ENCODE assay signal across 10 cellular contexts in the genomic region with DNA sequence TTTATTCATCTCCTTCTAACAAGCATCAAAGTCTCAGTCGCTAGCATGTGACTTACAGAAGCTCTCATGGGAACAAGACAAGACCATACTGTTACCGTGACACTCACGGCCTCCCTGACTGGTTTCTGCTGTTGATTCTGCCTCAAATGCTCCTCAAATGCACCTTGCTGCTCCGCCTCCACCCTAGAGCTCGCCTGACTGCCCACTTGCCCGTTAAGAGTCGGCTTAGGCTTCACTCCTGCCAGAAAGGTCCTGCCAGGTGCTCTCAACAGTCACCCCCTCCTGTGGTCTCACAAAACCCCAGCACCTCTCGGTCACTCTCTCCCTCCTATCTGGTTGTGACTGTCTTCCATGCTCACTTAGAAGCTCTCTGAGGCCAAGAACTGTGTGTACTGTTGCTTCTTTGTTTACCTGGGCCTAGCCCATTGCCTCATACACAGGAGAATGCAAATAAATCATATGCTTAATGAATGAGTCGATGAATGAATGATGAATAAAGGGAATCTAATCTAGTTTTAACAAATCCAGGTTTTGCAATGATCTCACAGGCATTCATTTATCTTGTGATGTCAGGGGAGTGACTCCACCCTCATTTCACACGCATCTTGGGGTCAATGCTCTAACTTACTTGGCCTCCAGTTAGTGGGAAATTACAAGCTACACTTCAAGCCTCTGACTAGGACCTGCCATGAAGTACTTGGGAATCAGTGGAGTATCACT. TPM values are rescaled to one million over a fixed set of nuclear protein-coding genes. Genes with fewer than 3 reads are reported as not detected.
DNase-seq lines count a peak whose midpoint lies in the region; ATAC-seq, FAIRE-seq and TF ChIP-seq lines count a peak whose summit lies in the region.
"Had no signal": no experiment of that assay in that cellular context is flagged by ENCODE, and none has a peak within 500 bp of the region (broad histone marks: within the 10 kb centered on the region; RNA-seq: fewer than 3 reads in every experiment).

No MANE protein-coding gene starts in this region.

- H3K4me1 ChIP-seq in ACC112 (ENCODE audit: control insufficient read depth, insufficient read depth, low read length, unreplicated experiment) = peaks cover 9% of the 10 kb centered on the region
- peaks cover 0 to 6% (median 3%) of the 10 kb centered on the region in 4 experiments; a peak in 3 of 7 replicates for H3K4me1 ChIP-seq in H1 (replicated peaks in 1 of 4; ENCODE audit: control insufficient read depth in 3 of 4, insufficient read depth in 4 of 4, low read length in 3 of 4)

- H3K79me2 ChIP-seq in ACC112 (ENCODE audit: control insufficient read depth, insufficient read depth, low read length, unreplicated experiment) (peaks cover 71% of the 10 kb centered on the region), H1 (ENCODE audit: control insufficient read depth in 1 of 2, insufficient read depth in 2 of 2, low read length in 2 of 2) (no peaks in the 10 kb centered on the region)

- 0 out of 2 replicates have a peak overlapping the region, but pooled peaks have one; percentile 13 for H2BK12ac ChIP-seq in H1 (ENCODE audit: low read depth, low read length)

- H3K27me3 ChIP-seq in ACC112 (ENCODE audit: insufficient read depth, low read length) (no peaks in the 10 kb centered on the region), H1 (replicated peaks in 1 of 4; ENCODE audit: control insufficient read depth in 3 of 4, extremely low read depth in 1 of 4, insufficient read depth in 3 of 4, low read length in 3 of 4) (no peaks in the 10 kb centered on the region)

- H2BK20ac ChIP-seq in H1 (ENCODE audit: low read length) = no peak overlapping the region

- no peak for TF ChIP-seq RAD21 in H1 (IDR thresholded peaks at IDR 0.05 in 1 of 2, conservative IDR thresholded peaks at IDR 0.05 in 1 of 2; ENCODE audit: low read depth in 2 of 2, low read length in 2 of 2)

- TF ChIP-seq POLR2A in H1 (IDR thresholded peaks at IDR 0.05; ENCODE audit: control extremely low read depth in 1 of 2, low read depth in 2 of 2, low read length in 2 of 2) = no peak

- no peak overlapping the region for H3K14ac ChIP-seq in H1 (ENCODE audit: insufficient read length)

- no peak for ATAC-seq in natural killer cell

- peaks cover 0 to 2% of the 10 kb centered on the region in 2 experiments for H4K20me1 ChIP-seq in H1 (replicated peaks in 1 of 2; ENCODE audit: control insufficient read depth in 1 of 2, insufficient read depth in 2 of 2, low read length in 2 of 2)

- DNase-seq in M059J (ENCODE audit: low read depth) (peak; percentile 18), H1 (ENCODE audit: low read depth in 1 of 2, low spot score in 2 of 2) (no peak), natural killer cell (no peak), posterior cingulate gyrus (no peak), DMS 273 (lab: John Stamatoyannopoulos, UW; ENCODE audit: unreplicated experiment) (no peak), superior temporal gyrus (ENCODE audit: extremely low spot score) (no peak)
- no peak for DNase-seq in stimulated activated CD4-positive, alpha-beta T cell treated with anti-CD3 and anti-CD28 coated beads, Interleukin-4, amount 100 ng/mL, for 1 hour

- H3K4me3 ChIP-seq in ACC112 (ENCODE audit: low read depth, low read length) (no peak overlapping the region), H1 (ENCODE audit: extremely low read depth in 1 of 4, insufficient read depth in 2 of 4, low read depth in 3 of 4, low read length in 4 of 4) (no peak overlapping the region)

- H3K9ac ChIP-seq in H1 (replicated peaks in 1 of 4; ENCODE audit: extremely low read depth in 1 of 4, low read depth in 3 of 4, low read length in 3 of 4) = no peak overlapping the region

- FAIRE-seq in H1 (lab: Jason Lieb, UNC) = no peak
- FAIRE-seq: islet of Langerhans had no signal

- peaks cover 51% of the 10 kb centered on the region for H3K36me3 ChIP-seq in ACC112 (ENCODE audit: insufficient read depth, low read length)
- H3K36me3 ChIP-seq in H1 (ENCODE audit: control insufficient read depth in 2 of 4, insufficient read depth in 4 of 4, low read length in 3 of 4) = peaks cover 0 to 5% (median 3%) of the 10 kb centered on the region in 4 experiments; a peak in 3 of 8 replicates

- no peak overlapping the region for H2BK15ac ChIP-seq in H1 (ENCODE audit: low read length)

- no peak overlapping the region for H3K23ac ChIP-seq in H1 (ENCODE audit: insufficient read length)

- 0 out of 2 replicates have a peak overlapping the region, but pooled peaks have one; percentile 19 for H3K18ac ChIP-seq in H1 (ENCODE audit: extremely low read depth, low read length)

- H3K79me1 ChIP-seq in H1 (ENCODE audit: low read depth, low read length) = no peaks in the 10 kb centered on the region

- H4K8ac ChIP-seq in H1 (ENCODE audit: extremely low read depth, insufficient read depth, low read length) = no peak overlapping the region

- TF ChIP-seq CTCF in H1 (IDR thresholded peaks at IDR 0.05; ENCODE audit: control extremely low read depth in 1 of 3, insufficient read depth in 1 of 3, low read depth in 1 of 3, low read length in 3 of 3) (no peak), natural killer cell (IDR thresholded peaks at IDR 0.05) (no peak)

- no peaks in the 10 kb centered on the region for H3K9me3 ChIP-seq in H1 (ENCODE audit: insufficient read depth in 2 of 2, low read depth in 1 of 2, low read length in 1 of 2)

- no peaks in the 10 kb centered on the region for H3K23me2 ChIP-seq in H1 (ENCODE audit: low read depth, low read length)

- POLR2A ChIA-PET in H1 (lab: Charles Lee; ENCODE audit: partially characterized antibody) = interaction anchor here (0.6 to 1.3 kb wide), 3 partner anchors 10 to 402 kb away, joined by 3 to 7 read pairs (median 3); no protein-coding TSS in a partner anchor

- peaks cover 5% of the 10 kb centered on the region for H3K36me3 Mint-ChIP-seq in natural killer cell

- H3K56ac ChIP-seq in H1 (replicated peaks; ENCODE audit: insufficient read length, low read depth, low read length) = no peak overlapping the region

- no peak overlapping the region for H4K91ac ChIP-seq in H1 (replicated peaks; ENCODE audit: insufficient read length, low read length)

- CTCF ChIA-PET in H1 (lab: Charles Lee; ENCODE audit: partially characterized antibody) = interaction anchor here (0.7 to 2.9 kb wide), 6 partner anchors 8 to 152 kb away, joined by 3 to 16 read pairs (median 5); no protein-coding TSS in a partner anchor

- no peak overlapping the region for H3K4me2 ChIP-seq in H1 (ENCODE audit: insufficient read depth in 1 of 2, low read depth in 2 of 2, low read length in 2 of 2)

- no peaks in the 10 kb centered on the region for H3K9me3 Mint-ChIP-seq in natural killer cell
- H3K9me3 Mint-ChIP-seq: T-helper 1 cell treated with Interleukin-12 subunit alpha and Interleukin-12 subunit beta and Interleukin-4 antibody, amounts not matched to agents 30 μg/mL and 1 μg/mL, for 36 hours had no signal

- H3K4me3 Mint-ChIP-seq in natural killer cell = no peak overlapping the region
- H3K4me3 Mint-ChIP-seq: T-helper 1 cell treated with Interleukin-12 subunit alpha and Interleukin-12 subunit beta and Interleukin-4 antibody, amounts not matched to agents 30 μg/mL and 1 μg/mL, for 36 hours had no signal

- H2BK5ac ChIP-seq in H1 (ENCODE audit: low read depth, low read length) = 0 out of 2 replicates have a peak overlapping the region, but pooled peaks have one; percentile 8

- 88% methylated on average over 10 of the region's 10 CpGs; no CpG with 5 or more reads in 1 of the 2 experiments for WGBS in H1 (ENCODE audit: extremely low coverage in 1 of 2, insufficient coverage in 1 of 2, insufficient read length in 1 of 2, insufficient replicate concordance in 2 of 2, low coverage in 1 of 2, low lambda C conversion rate in 2 of 2, missing lambda C conversion rate in 1 of 2), 2 experiments

- no peak overlapping the region for H3K4ac ChIP-seq in H1 (replicated peaks; ENCODE audit: insufficient read length, low read depth, low read length)

- H3K27me3 Mint-ChIP-seq in natural killer cell (ENCODE audit: low read depth in 2 of 2) = no peaks in the 10 kb centered on the region

- no peak overlapping the region for H2BK120ac ChIP-seq in H1 (replicated peaks; ENCODE audit: low read depth, low read length)

- H2AK5ac ChIP-seq in H1 (ENCODE audit: low read depth, low read length) = no peak overlapping the region; the same call in 1 of the 2 replicates

- intact Hi-C loops in natural killer cell (cut with micrococcal nuclease) (no loop called here), posterior cingulate gyrus (cut with DNase I) (no loop called here)

- no peak for TF ChIP-seq EP300 in H1 (IDR thresholded peaks at IDR 0.05; ENCODE audit: borderline replicate concordance in 1 of 2, low read depth in 2 of 2, low read length in 2 of 2)

- no peak overlapping the region for H4K5ac ChIP-seq in H1 (ENCODE audit: insufficient read length, low read depth, low read length)

- peaks cover 24 to 31% of the 10 kb centered on the region in 2 donors for H3K4me1 Mint-ChIP-seq in natural killer cell

- H3K27ac ChIP-seq in ACC112 (ENCODE audit: low read depth, low read length) = peak overlapping the region; percentile 75
- H3K27ac ChIP-seq in H1 (ENCODE audit: low read depth, low read length) = no peak overlapping the region

- H2AFZ ChIP-seq in ACC112 (ENCODE audit: low read length, unreplicated experiment) (no peak overlapping the region), H1 (ENCODE audit: low read length) (no peak overlapping the region)

- H3K27ac Mint-ChIP-seq in natural killer cell = peak overlapping the region; percentile 11 to 60
- H3K27ac Mint-ChIP-seq: T-helper 1 cell treated with Interleukin-12 subunit alpha and Interleukin-12 subunit beta and Interleukin-4 antibody, amounts not matched to agents 30 μg/mL and 1 μg/mL, for 36 hours had no signal

TF ChIP-seq in H1, 55 proteins besides CTCF, POLR2A, EP300 and RAD21 (continues in another document):
- TF ChIP-seq CTBP2 (IDR thresholded peaks at IDR 0.05; ENCODE audit: borderline replicate concordance, insufficient read depth, insufficient read length, low read length) (no peak), YY1 (IDR thresholded peaks at IDR 0.05; ENCODE audit: low read depth, low read length) (no peak), FOSL1 (IDR thresholded peaks at IDR 0.05; ENCODE audit: insufficient read depth, low read depth, low read length) (no peak), TBP (IDR thresholded peaks at IDR 0.05; ENCODE audit: low read depth, low read length) (no peak), CREB1 (IDR thresholded peaks at IDR 0.05) (no peak)

RNA-seq across cellular contexts. Expression of a gene that starts 41.3 kb away (rescaled TPM):
- total RNA-seq in M059J (2014; rRNA removed; shearing (Covaris generic)) = 10.5 and 20.1 TPM in 2 replicates
- 17.0 and 17.9 TPM in 2 replicates for total RNA-seq in H1 (2021; fragmentation: NEBNext Ultra II Directional; extraction: Animal tissue kit (Norgen Biotek cat#: 25700))
- 5.3 and 8.0 TPM in 2 replicates for polyA plus RNA-seq in H1 (2011; rRNA removed)
- 6.3 TPM for polyA plus RNA-seq in H1 (2011; cell fraction: cytosol; rRNA removed)
- polyA plus RNA-seq in H1 (2011; cell fraction: nucleus; rRNA removed) = 10.6 TPM
- 5.9 to 8.2 TPM (median 7.4 TPM) in 4 replicates for polyA plus RNA-seq in H1 (2012, experiment 1 of 2)
- polyA plus RNA-seq in H1 (2012, experiment 2 of 2) = 2.1 TPM
- 7.6 TPM for polyA plus RNA-seq in H1 (2013, experiment 1 of 2)
- polyA plus RNA-seq in H1 (2013, experiment 2 of 2) = 7.2 TPM
- 13.0 and 14.6 TPM in 2 replicates for polyA minus RNA-seq in H1 (2011; rRNA and poly(A)+ RNA removed)
- 9.3 TPM for polyA minus RNA-seq in H1 (2011; cell fraction: cytosol; rRNA and poly(A)+ RNA removed)
- 11.7 TPM for polyA minus RNA-seq in H1 (2011; cell fraction: nucleus; rRNA and poly(A)+ RNA removed)
- total RNA-seq in natural killer cell = 10 to 100 TPM; 57.4 to 74.1 (median 66.6) TPM
